Comparison of ENCODE assay signal across 23 cellular contexts in the genomic region with DNA sequence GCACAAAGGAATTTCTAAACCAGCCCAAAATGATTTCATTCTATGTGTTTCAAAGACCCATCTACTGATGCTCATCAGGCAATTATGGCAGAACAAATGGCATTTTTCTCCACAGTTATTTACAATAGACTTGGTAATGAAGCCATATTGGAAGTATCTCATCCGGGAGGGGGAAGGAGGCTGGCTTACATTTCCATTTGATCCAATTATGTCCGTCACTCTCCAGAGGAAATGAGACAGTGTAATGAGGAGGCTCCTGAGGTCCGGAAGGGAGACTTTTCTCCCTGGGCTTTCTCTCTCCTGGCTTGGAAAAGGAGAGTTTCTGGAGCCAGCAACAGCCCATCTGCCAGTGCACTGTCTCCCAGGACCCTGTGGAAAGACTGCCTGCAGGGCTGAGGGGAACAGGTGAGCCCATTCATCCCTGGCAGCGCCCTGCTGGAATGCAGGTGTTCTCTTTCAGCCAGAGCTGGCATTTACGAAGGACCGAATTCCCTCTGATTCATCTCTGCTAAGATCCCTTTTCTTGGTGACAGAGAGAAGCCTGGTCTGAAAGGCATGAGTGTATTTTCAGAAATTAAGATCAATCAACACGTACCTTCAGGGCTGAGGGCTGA.
"Had no signal": no experiment of that assay in that cellular context is flagged by ENCODE, and none has a peak within 500 bp of the region (broad histone marks: within the 10 kb centered on the region; RNA-seq: fewer than 3 reads in every experiment).

No MANE protein-coding gene starts in this region.

- H3K27me3 ChIP-seq: adrenal gland, ascending aorta, breast epithelium, colonic mucosa, heart right ventricle, neutrophil, pancreas, right atrium auricular region, upper lobe of left lung had no signal

- H3K9me3 Mint-ChIP-seq: activated T-helper 2 cell treated with anti-CD3 and anti-CD28 coated beads, Interferon-gamma antibody, Interleukin-2, Interleukin-4, amounts not matched to agents 10 μg/mL and 5 μg/mL and 100 μg/mL, durations not matched to agents 14 hours and 24 hours and 36 hours; central memory CD8-positive, alpha-beta T cell; endodermal cell; natural killer cell treated with Interleukin-12 subunit alpha and Interleukin-12 subunit beta and Interleukin-15 and Interleukin-18, amount 100 ng/mL, for 72 hours had no signal

- H3K4me1 ChIP-seq: adrenal gland, ascending aorta, breast epithelium, heart right ventricle, psoas muscle, right atrium auricular region, upper lobe of left lung had no signal

- DNase-seq: activated naive CD4-positive, alpha-beta T cell; activated T-cell treated with anti-CD3 and anti-CD28 coated beads, Interleukin-2, amount 50 U/mL, for 1 hour; adrenal gland; colonic mucosa; endodermal cell; heart right ventricle; kidney; pancreas; psoas muscle; stimulated activated CD4-positive, alpha-beta T cell treated with anti-CD3 and anti-CD28 coated beads, Interleukin-4, amount 100 ng/mL, for 24 hours; stimulated activated naive CD4-positive, alpha-beta T cell treated with Interleukin-2 at 50 U/mL for 16 hours; T-helper 9 cell; upper lobe of left lung had no signal

- H3K27ac Mint-ChIP-seq: activated naive CD8-positive, alpha-beta T cell; activated T-helper 2 cell treated with anti-CD3 and anti-CD28 coated beads, Interferon-gamma antibody, Interleukin-2, Interleukin-4, amounts not matched to agents 10 μg/mL and 5 μg/mL and 100 μg/mL, durations not matched to agents 14 hours and 24 hours and 36 hours; endodermal cell had no signal

- H3K27me3 Mint-ChIP-seq: activated naive CD8-positive, alpha-beta T cell; central memory CD8-positive, alpha-beta T cell; natural killer cell treated with Interleukin-12 subunit alpha and Interleukin-12 subunit beta and Interleukin-15 and Interleukin-18, amount 100 ng/mL, for 72 hours had no signal

- ATAC-seq: heart right ventricle; left lobe of liver; natural killer cell treated with Interleukin-12 subunit alpha and Interleukin-12 subunit beta and Interleukin-15 and Interleukin-18, amount 100 ng/mL, for 72 hours; psoas muscle had no signal

- H3K27ac ChIP-seq: adrenal gland, ascending aorta, breast epithelium, colonic mucosa, epithelial cell of prostate, heart right ventricle, neutrophil, psoas muscle, right atrium auricular region, upper lobe of left lung had no signal

- H3K4me3 ChIP-seq: adrenal gland, ascending aorta, breast epithelium, colonic mucosa, heart right ventricle, pancreas, psoas muscle, right atrium auricular region, upper lobe of left lung had no signal

- H3K36me3 ChIP-seq: breast epithelium, colonic mucosa, pancreas, right atrium auricular region had no signal

- H3K4me3 Mint-ChIP-seq: activated naive CD8-positive, alpha-beta T cell; central memory CD8-positive, alpha-beta T cell; endodermal cell; natural killer cell treated with Interleukin-12 subunit alpha and Interleukin-12 subunit beta and Interleukin-15 and Interleukin-18, amount 100 ng/mL, for 72 hours had no signal
